In the genomic region with DNA sequence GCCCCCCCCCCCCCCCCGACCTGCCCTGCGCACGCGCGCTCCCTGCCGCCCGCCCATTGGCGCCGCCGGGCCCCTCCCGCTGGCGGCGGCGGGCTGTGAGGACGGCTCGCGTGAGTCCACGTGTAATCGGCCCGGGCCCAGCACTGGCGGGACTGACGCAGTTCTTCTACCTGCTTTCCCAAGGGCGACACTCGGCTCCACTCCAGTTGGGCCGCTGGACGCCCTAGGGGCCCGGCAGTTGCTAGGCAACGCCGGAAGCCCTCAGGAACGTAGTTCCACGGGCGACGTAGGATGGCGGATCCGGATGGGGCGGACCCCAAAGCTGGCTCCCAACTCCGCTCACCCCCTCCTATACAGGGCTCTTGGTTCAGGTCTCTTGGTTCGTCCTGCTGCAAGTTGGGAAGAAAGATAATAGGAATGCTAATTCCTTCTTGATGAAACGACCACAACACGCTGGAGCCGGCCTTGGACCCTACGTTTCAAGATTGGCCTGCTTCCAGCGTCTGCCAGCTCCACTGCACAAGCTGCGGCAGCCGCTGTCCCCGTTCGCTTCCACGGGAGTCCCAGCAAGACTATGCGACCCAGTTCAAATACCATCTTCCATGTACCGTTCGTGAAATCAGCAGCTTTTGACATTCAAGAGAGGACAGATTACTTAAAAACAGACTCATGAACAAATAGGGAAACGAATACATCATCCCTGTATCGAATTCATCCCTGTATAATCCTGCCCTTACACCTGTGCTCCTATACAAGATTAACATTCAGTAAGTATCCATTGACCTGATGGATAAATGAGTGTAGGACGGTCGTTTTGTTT, we compare ENCODE assay signal across 8 cellular contexts. TPM values are rescaled to one million over a fixed set of nuclear protein-coding genes. Genes with fewer than 3 reads are reported as not detected.
DNase-seq lines count a peak whose midpoint lies in the region; ATAC-seq and TF ChIP-seq lines count a peak whose summit lies in the region.

No MANE protein-coding gene starts in this region.

- no peak for TF ChIP-seq CTCF in HCT116 (IDR thresholded peaks at IDR 0.05 in 2 of 3, conservative IDR thresholded peaks at IDR 0.05 in 1 of 3; ENCODE audit: borderline replicate concordance in 1 of 3, insufficient read depth in 1 of 3, low read depth in 2 of 3, low read length in 2 of 3)
- TF ChIP-seq CTCF in MM.1S (IDR thresholded peaks at IDR 0.05; ENCODE audit: low read length), result no peak

- H3K9me3 ChIP-seq in HCT116 (ENCODE audit: control insufficient read depth in 1 of 2, insufficient read depth in 1 of 2, low read depth in 1 of 2, low read length in 2 of 2) (no peaks in the 10 kb centered on the region), MM.1S (replicated peaks; ENCODE audit: insufficient read depth, low read length) (no peaks in the 10 kb centered on the region), SJSA1 (replicated peaks) (no peaks in the 10 kb centered on the region)

- H3K4me3 Mint-ChIP-seq in activated naive CD4-positive, alpha-beta T cell treated with anti-CD3 and anti-CD28 coated beads for 36 hours, result peak overlapping the region; percentile 82

- RAD21 ChIA-PET in HCT116 (lab: Charles Lee; ENCODE audit: low non-redundant PET in 1 of 2, low total read pairs in 2 of 2, uncharacterized antibody in 2 of 2, unreplicated experiment in 2 of 2), result interaction anchor here in 1 of 2 experiments (0.6 kb wide), 1 partner anchor 100 kb away, joined by 3 read pairs; no protein-coding TSS in a partner anchor

- H3K9me3 Mint-ChIP-seq in activated naive CD4-positive, alpha-beta T cell treated with anti-CD3 and anti-CD28 coated beads for 36 hours, result no peaks in the 10 kb centered on the region

- peaks cover 44% of the 10 kb centered on the region for H3K79me2 ChIP-seq in HCT116 (ENCODE audit: insufficient read depth, low read length)
- peaks cover 34% of the 10 kb centered on the region for H3K79me2 ChIP-seq in MM.1S (ENCODE audit: low read length)

- H3K27ac ChIP-seq in HCT116 (ENCODE audit: low read depth, low read length) (peak overlapping the region; percentile 80), MM.1S (ENCODE audit: low read length) (peak overlapping the region; percentile 67; the same call in 1 of the 2 replicates), SJSA1 (peak overlapping the region; percentile 80)

- H3K36me3 ChIP-seq in HCT116 (ENCODE audit: control insufficient read depth in 1 of 2, insufficient read depth in 2 of 2, low read length in 2 of 2) (no peaks in the 10 kb centered on the region; a peak in 1 of 4 replicates), MM.1S (replicated peaks; ENCODE audit: insufficient read depth, low read length) (no peaks in the 10 kb centered on the region), SJSA1 (peaks cover 28% of the 10 kb centered on the region)

- H3K27me3 Mint-ChIP-seq in activated naive CD4-positive, alpha-beta T cell treated with anti-CD3 and anti-CD28 coated beads for 36 hours (ENCODE audit: low read depth), result no peaks in the 10 kb centered on the region

- H3K27ac Mint-ChIP-seq in activated naive CD4-positive, alpha-beta T cell treated with anti-CD3 and anti-CD28 coated beads for 36 hours, result peak overlapping the region; percentile 68

- TSS peak; percentile 84 for BruUV-seq in HCT116 (replicated peaks; lab: Mats Ljungman, UMichigan)

- no peaks in the 10 kb centered on the region for H3K9me2 ChIP-seq in HCT116 (ENCODE audit: insufficient read depth)
- no peaks in the 10 kb centered on the region for H3K9me2 ChIP-seq in MM.1S (replicated peaks; ENCODE audit: insufficient read depth, low read length)

- ATAC-seq in HCT116, result peak; percentile 84

- H3K4me1 ChIP-seq in HCT116 (ENCODE audit: control insufficient read depth in 1 of 2, insufficient read depth in 2 of 2, low read length in 2 of 2) (peaks cover 21 to 59% of the 10 kb centered on the region in 2 experiments), MM.1S (ENCODE audit: low read length) (peaks cover 19% of the 10 kb centered on the region), SJSA1 (replicated peaks) (peaks cover 21% of the 10 kb centered on the region)

- peak; percentile 49 for TF ChIP-seq POLR2A in HCT116 (IDR thresholded peaks at IDR 0.05; ENCODE audit: borderline replicate concordance, extremely low read depth, insufficient read depth, insufficient read length)

- H3K9ac ChIP-seq in HCT116 (ENCODE audit: low read length), result peak overlapping the region; percentile 94
- peak overlapping the region; percentile 85 for H3K9ac ChIP-seq in MM.1S (ENCODE audit: low read length)

- DNase-seq in GM04503 (ENCODE audit: low read depth) (peak; percentile 72), HCT116 (ENCODE audit: low read depth, low spot score) (peak; percentile 88), MM.1S (peak; percentile 80), SJSA1 (ENCODE audit: low read depth in 1 of 2, low spot score in 2 of 2) (peak; percentile 87 to 96), germinal center (ENCODE audit: low spot score) (peak; percentile 97), non-pigmented ciliary epithelial cell (ENCODE audit: low read depth) (peak; percentile 47), superior temporal gyrus (ENCODE audit: extremely low spot score) (peak; percentile 94)
- peak; percentile 81 for DNase-seq in activated naive CD4-positive, alpha-beta T cell treated with anti-CD3 and anti-CD28 coated beads for 36 hours

- CTCF ChIA-PET in HCT116 (lab: Charles Lee), result interaction anchor here (0.6 to 0.7 kb wide), 2 partner anchors 92 to 450 kb away, joined by 3 read pairs; no protein-coding TSS in a partner anchor
- CTCF ChIA-PET in activated naive CD4-positive, alpha-beta T cell treated with anti-CD3 and anti-CD28 coated beads for 36 hours (lab: Charles Lee), result interaction anchor here (0.6 to 3.6 kb wide), 4 partner anchors 13 to 853 kb away, joined by 3 to 18 read pairs (median 4); no protein-coding TSS in a partner anchor

- H2AFZ ChIP-seq in HCT116 (ENCODE audit: low read depth, low read length, poor library complexity, severe bottlenecking) (no peak overlapping the region), MM.1S (ENCODE audit: low read length) (peak overlapping the region; percentile 94)

- 0 out of 2 replicates have a peak, but pooled peaks cover 4% of the 10 kb centered on the region for H3F3A ChIP-seq in MM.1S (ENCODE audit: insufficient read depth, low read length)

- intact Hi-C loops in HCT116 (cut with micrococcal nuclease), result no loop called here
- intact Hi-C loops in activated naive CD4-positive, alpha-beta T cell treated with anti-CD3 and anti-CD28 coated beads for 36 hours (cut with micrococcal nuclease), result loop anchor here (1.0 to 5.0 kb wide), 3 partner anchors 28 to 486 kb away; a partner anchor contains a TSS

- POLR2A ChIA-PET in HCT116 (lab: Charles Lee), result interaction anchor here (0.7 kb wide), 1 partner anchor 19 kb away, joined by 3 read pairs; no protein-coding TSS in a partner anchor

- H3K4me2 ChIP-seq in HCT116 (ENCODE audit: low read length) (peak overlapping the region; percentile 86), MM.1S (ENCODE audit: low read depth, low read length) (peak overlapping the region; percentile 88)

- H3K27me3 ChIP-seq in HCT116 (ENCODE audit: insufficient read depth, low read length) (no peaks in the 10 kb centered on the region), MM.1S (replicated peaks; ENCODE audit: insufficient read depth, low read length) (no peaks in the 10 kb centered on the region), SJSA1 (replicated peaks) (no peaks in the 10 kb centered on the region)

- H3K36me3 Mint-ChIP-seq in activated naive CD4-positive, alpha-beta T cell treated with anti-CD3 and anti-CD28 coated beads for 36 hours (ENCODE audit: low read depth), result peaks cover 12% of the 10 kb centered on the region

- TF ChIP-seq RAD21 in HCT116 (IDR thresholded peaks at IDR 0.05; ENCODE audit: low read depth), result no peak

- peaks cover 48% of the 10 kb centered on the region for H3K4me1 Mint-ChIP-seq in activated naive CD4-positive, alpha-beta T cell treated with anti-CD3 and anti-CD28 coated beads for 36 hours (ENCODE audit: low read depth)

- H3K4me3 ChIP-seq in HCT116 (replicated peaks in 1 of 2; ENCODE audit: low read depth in 1 of 2, low read length in 2 of 2), result peak overlapping the region; percentile 87 to 93
- H3K4me3 ChIP-seq in MM.1S (ENCODE audit: low read length), result peak overlapping the region; percentile 88
- H3K4me3 ChIP-seq in SJSA1, result peak overlapping the region; percentile 86

- H4K20me1 ChIP-seq in HCT116 (ENCODE audit: insufficient read depth), result no peaks in the 10 kb centered on the region
- no peaks in the 10 kb centered on the region for H4K20me1 ChIP-seq in MM.1S (ENCODE audit: insufficient read depth, low read length)

TF ChIP-seq in HCT116, 20 proteins besides CTCF, POLR2A, EP300 and RAD21 (continues in another document):
- TF ChIP-seq TCF7L2 (IDR thresholded peaks at IDR 0.05; ENCODE audit: borderline replicate concordance, extremely low read depth, insufficient read depth, insufficient read length) (peak; percentile 58), EZH2 (IDR thresholded peaks at IDR 0.05) (no peak), EGR1 (IDR thresholded peaks at IDR 0.05; ENCODE audit: low read depth) (no peak)

RNA-seq across cellular contexts. Expression of a gene that starts 0.4 kb away (rescaled TPM):
- 73.9 TPM for total RNA-seq in HCT116 (2021; ENCODE audit: unreplicated experiment)
- polyA plus RNA-seq in HCT116 (2012), result 57.7 and 60.5 TPM in 2 replicates
- total RNA-seq in SJSA1 (2014; rRNA removed; shearing (Covaris generic)), result 95.7 and 97.6 TPM in 2 replicates
- 10 to 100 TPM; 30.1 to 30.2 TPM for total RNA-seq in activated naive CD4-positive, alpha-beta T cell treated with anti-CD3 and anti-CD28 coated beads for 36 hours

RNA-seq across cellular contexts. Expression of a gene that starts 25.0 kb away (rescaled TPM):
- total RNA-seq in HCT116 (2021; ENCODE audit: unreplicated experiment), result 17.7 TPM
- polyA plus RNA-seq in HCT116 (2012), result 15.1 and 15.3 TPM in 2 replicates
- 12.0 and 12.2 TPM in 2 replicates for total RNA-seq in SJSA1 (2014; rRNA removed; shearing (Covaris generic))
- 10 to 100 TPM; 53.1 to 56.7 TPM for total RNA-seq in activated naive CD4-positive, alpha-beta T cell treated with anti-CD3 and anti-CD28 coated beads for 36 hours

Comparison
In these comparisons a context has a peak if more than half of its experiments do, and no peak if none do; other contexts are left out.
1. Peak in every context shown above with its lines: DNase-seq, ATAC-seq, H3K4me3 ChIP-seq and H3K27ac ChIP-seq.
2. DNase-seq: peak in every context shown above with its lines; median percentile 97 in germinal center; 94 in superior temporal gyrus; 92 in SJSA1; 88 in HCT116; 81 in activated naive CD4-positive, alpha-beta T cell treated with anti-CD3 and anti-CD28 coated beads for 36 hours; 80 in MM.1S; 72 in GM04503; 47 in non-pigmented ciliary epithelial cell.